ENCODE assay signal across 16 cellular contexts in genomic region chr18:58558514-58558913, GRCh38.
DNase-seq lines count a peak whose midpoint lies in the region; ATAC-seq and TF ChIP-seq lines count a peak whose summit lies in the region.
"Had no signal": no experiment of that assay in that cellular context is flagged by ENCODE, and none has a peak within 500 bp of the region (broad histone marks: within the 10 kb centered on the region; RNA-seq: fewer than 3 reads in every experiment).

No MANE protein-coding gene starts in this region.

- DNase-seq in cardiac muscle cell (ENCODE audit: low read depth in 1 of 2, low spot score in 1 of 2) = no peak
- DNase-seq in Right ventricle myocardium inferior (ENCODE audit: missing footprints) = no peak
- DNase-seq in HFFc6 = no peak
- DNase-seq in fibroblast of lung (ENCODE audit: low read depth in 2 of 2) = no peak
- DNase-seq in stimulated activated naive B cell treated with anti-CD40 and anti-IgM and Interleukin-4, amounts not matched to agents 10 μg/mL and 1 μg/mL and 100 μg/mL, for 72 hours = no peak
- no peak for DNase-seq in activated CD8-positive, alpha-beta memory T cell treated with anti-CD3 and anti-CD28 coated beads, Interleukin-2, amount 10 ng/mL, durations not matched to agents 7 days and 5 days
- DNase-seq: 8988T, MV-4-11, NCI-H1436 treated with DMSO at 0.1 percent for 48 hours, NCI-H2081, NCI-H524, Peyer's patch, SHP77 had no signal

- peaks cover 5% of the 10 kb centered on the region for H3K9me3 Mint-ChIP-seq in HFFc6
- H3K9me3 Mint-ChIP-seq in stimulated activated naive B cell treated with anti-CD40 and anti-IgM and Interleukin-4, amounts not matched to agents 10 μg/mL and 1 μg/mL and 100 μg/mL, for 72 hours = peaks cover 10 to 20% of the 10 kb centered on the region in 2 donors
- H3K9me3 Mint-ChIP-seq in activated CD8-positive, alpha-beta memory T cell treated with anti-CD3 and anti-CD28 coated beads, Interleukin-2, amount 10 ng/mL, durations not matched to agents 7 days and 5 days (ENCODE audit: low read depth) = peaks cover 6% of the 10 kb centered on the region

- CTCF ChIA-PET in activated CD8-positive, alpha-beta memory T cell treated with anti-CD3 and anti-CD28 coated beads, Interleukin-2, amount 10 ng/mL, durations not matched to agents 7 days and 5 days (lab: Charles Lee) = interaction anchor here (0.6 kb wide), 1 partner anchor 14 kb away, joined by 3 read pairs; no protein-coding TSS in a partner anchor

- no peaks in the 10 kb centered on the region for H3K27me3 ChIP-seq in cardiac muscle cell
- H3K27me3 ChIP-seq in fibroblast of lung (ENCODE audit: control insufficient read depth, insufficient read depth, low read length) = no peaks in the 10 kb centered on the region
- H3K27me3 ChIP-seq: Peyer's patch had no signal

- H3K4me1 Mint-ChIP-seq in HFFc6 (ENCODE audit: low read depth) = peaks cover 39% of the 10 kb centered on the region
- H3K4me1 Mint-ChIP-seq in stimulated activated naive B cell treated with anti-CD40 and anti-IgM and Interleukin-4, amounts not matched to agents 10 μg/mL and 1 μg/mL and 100 μg/mL, for 72 hours = peaks cover 47 to 73% of the 10 kb centered on the region in 2 donors
- peaks cover 10% of the 10 kb centered on the region for H3K4me1 Mint-ChIP-seq in activated CD8-positive, alpha-beta memory T cell treated with anti-CD3 and anti-CD28 coated beads, Interleukin-2, amount 10 ng/mL, durations not matched to agents 7 days and 5 days

- no peak overlapping the region for H3K4me3 Mint-ChIP-seq in HFFc6
- no peak overlapping the region for H3K4me3 Mint-ChIP-seq in stimulated activated naive B cell treated with anti-CD40 and anti-IgM and Interleukin-4, amounts not matched to agents 10 μg/mL and 1 μg/mL and 100 μg/mL, for 72 hours
- no peak overlapping the region for H3K4me3 Mint-ChIP-seq in activated CD8-positive, alpha-beta memory T cell treated with anti-CD3 and anti-CD28 coated beads, Interleukin-2, amount 10 ng/mL, durations not matched to agents 7 days and 5 days
- H3K4me3 Mint-ChIP-seq: IgD-negative memory B cell had no signal

- no peaks in the 10 kb centered on the region for H4K20me1 ChIP-seq in fibroblast of lung (ENCODE audit: control insufficient read depth, extremely low read depth, insufficient read depth, low read length)

- H3K4me3 ChIP-seq in cardiac muscle cell (no peak overlapping the region), fibroblast of lung (replicated peaks in 1 of 4; ENCODE audit: control extremely low read depth in 1 of 4, insufficient read depth in 1 of 4, low read depth in 3 of 4, low read length in 4 of 4) (no peak overlapping the region)
- H3K4me3 ChIP-seq: Peyer's patch had no signal

- ATAC-seq in Right ventricle myocardium inferior = no peak
- ATAC-seq in stimulated activated naive B cell treated with anti-CD40 and anti-IgM and Interleukin-4, amounts not matched to agents 10 μg/mL and 1 μg/mL and 100 μg/mL, for 72 hours (replicated peaks) = peak; percentile 22 to 33
- ATAC-seq in activated CD8-positive, alpha-beta memory T cell treated with anti-CD3 and anti-CD28 coated beads, Interleukin-2, amount 10 ng/mL, durations not matched to agents 7 days and 5 days = no peak
- no peak for ATAC-seq in GM18861 (IDR thresholded peaks at IDR 0.05; ENCODE audit: unreplicated experiment)
- ATAC-seq in HG03565 (IDR thresholded peaks at IDR 0.05; ENCODE audit: unreplicated experiment) = no peak

- no peak overlapping the region for H3K9ac ChIP-seq in fibroblast of lung (ENCODE audit: insufficient read depth, low read length)

- H3K27ac Mint-ChIP-seq in HFFc6 = no peak overlapping the region
- no peak overlapping the region for H3K27ac Mint-ChIP-seq in stimulated activated naive B cell treated with anti-CD40 and anti-IgM and Interleukin-4, amounts not matched to agents 10 μg/mL and 1 μg/mL and 100 μg/mL, for 72 hours
- H3K27ac Mint-ChIP-seq in activated CD8-positive, alpha-beta memory T cell treated with anti-CD3 and anti-CD28 coated beads, Interleukin-2, amount 10 ng/mL, durations not matched to agents 7 days and 5 days = no peak overlapping the region
- H3K27ac Mint-ChIP-seq: IgD-negative memory B cell had no signal

- H3K36me3 ChIP-seq in cardiac muscle cell (peaks cover 3% of the 10 kb centered on the region), fibroblast of lung (ENCODE audit: control insufficient read depth, insufficient read depth, low read length) (no peaks in the 10 kb centered on the region)
- H3K36me3 ChIP-seq: Peyer's patch had no signal

- H3K79me2 ChIP-seq in fibroblast of lung (ENCODE audit: control insufficient read depth, insufficient read depth, low read length) = no peaks in the 10 kb centered on the region

- H3K4me1 ChIP-seq in cardiac muscle cell (ENCODE audit: low read depth) (peaks cover 41% of the 10 kb centered on the region), fibroblast of lung (ENCODE audit: control insufficient read depth, extremely low read depth, insufficient read depth, low read length) (no peaks in the 10 kb centered on the region)
- H3K4me1 ChIP-seq: Peyer's patch had no signal

- H3K27me3 Mint-ChIP-seq in HFFc6 (ENCODE audit: insufficient read depth) = no peaks in the 10 kb centered on the region; the same call in none of the 2 replicates
- no peaks in the 10 kb centered on the region for H3K27me3 Mint-ChIP-seq in stimulated activated naive B cell treated with anti-CD40 and anti-IgM and Interleukin-4, amounts not matched to agents 10 μg/mL and 1 μg/mL and 100 μg/mL, for 72 hours
- H3K27me3 Mint-ChIP-seq in activated CD8-positive, alpha-beta memory T cell treated with anti-CD3 and anti-CD28 coated beads, Interleukin-2, amount 10 ng/mL, durations not matched to agents 7 days and 5 days = no peaks in the 10 kb centered on the region
- H3K27me3 Mint-ChIP-seq: IgD-negative memory B cell had no signal

- H3K27ac ChIP-seq in cardiac muscle cell = peak overlapping the region; percentile 99
- no peak overlapping the region for H3K27ac ChIP-seq in fibroblast of lung (ENCODE audit: insufficient read depth, low read length)

- H2AFZ ChIP-seq in fibroblast of lung (ENCODE audit: low read length) = no peak overlapping the region

- intact Hi-C loops in Right ventricle myocardium inferior (cut with DNase I) = loop anchor here (5.0 kb wide), 1 partner anchor 69 kb away; the partner anchor contains the start of gene ALPK2

- H3K9me3 ChIP-seq in cardiac muscle cell (ENCODE audit: low read depth) (no peaks in the 10 kb centered on the region), fibroblast of lung (ENCODE audit: control insufficient read depth, insufficient read depth, low read depth, low read length) (no peaks in the 10 kb centered on the region)
- H3K9me3 ChIP-seq: Peyer's patch had no signal

- no peak overlapping the region for H3K4me2 ChIP-seq in fibroblast of lung (ENCODE audit: extremely low read depth, insufficient read depth, low read length)

- H3K36me3 Mint-ChIP-seq in HFFc6 (ENCODE audit: low read depth) = peaks cover 39% of the 10 kb centered on the region
- H3K36me3 Mint-ChIP-seq in stimulated activated naive B cell treated with anti-CD40 and anti-IgM and Interleukin-4, amounts not matched to agents 10 μg/mL and 1 μg/mL and 100 μg/mL, for 72 hours = peaks cover 19 to 29% of the 10 kb centered on the region in 2 donors
- H3K36me3 Mint-ChIP-seq in activated CD8-positive, alpha-beta memory T cell treated with anti-CD3 and anti-CD28 coated beads, Interleukin-2, amount 10 ng/mL, durations not matched to agents 7 days and 5 days = peaks cover 5% of the 10 kb centered on the region
- H3K36me3 Mint-ChIP-seq: IgD-negative memory B cell had no signal

- TF ChIP-seq CTCF in cardiac muscle cell (IDR thresholded peaks at IDR 0.05; ENCODE audit: low read depth, low read length) (peak; percentile 7), HFFc6 (IDR thresholded peaks at IDR 0.05) (peak; percentile 53), fibroblast of lung (conservative IDR thresholded peaks at IDR 0.05 in 1 of 2, IDR thresholded peaks at IDR 0.05 in 1 of 2; ENCODE audit: low read depth in 1 of 2, low read length in 2 of 2) (peak; percentile 10 to 13)

Comparison
In these comparisons a context has a peak if more than half of its experiments do, and no peak if none do; other contexts are left out.
1. ATAC-seq: peak in stimulated activated naive B cell treated with anti-CD40 and anti-IgM and Interleukin-4, amounts not matched to agents 10 μg/mL and 1 μg/mL and 100 μg/mL, for 72 hours (2 of 2); none in Right ventricle myocardium inferior (single experiment), activated CD8-positive, alpha-beta memory T cell treated with anti-CD3 and anti-CD28 coated beads, Interleukin-2, amount 10 ng/mL, durations not matched to agents 7 days and 5 days (single experiment), GM18861 (single experiment) and HG03565 (single experiment).
2. Peak in every context shown above with its lines, with median percentiles within 50 percentile points of each other: CTCF ChIP-seq.